20 cellular contexts compared by ENCODE assay signal in genomic region chr22:47625531-47626427, GRCh38.
"Had no signal": no experiment of that assay in that cellular context is flagged by ENCODE, and none has a peak within 500 bp of the region (broad histone marks: within the 10 kb centered on the region; RNA-seq: fewer than 3 reads in every experiment).

No MANE protein-coding gene starts in this region.

- H3K36me3 ChIP-seq: adrenal gland, breast epithelium, pancreas, spleen, thyroid gland, uterus had no signal

- H3K27ac ChIP-seq: adrenal gland, breast epithelium, hepatocyte, pancreas, spleen, thyroid gland, uterus had no signal

- H3K9me3 Mint-ChIP-seq: activated naive CD4-positive, alpha-beta T cell treated with anti-CD3 and anti-CD28 coated beads, Interleukin-2, amount 50 U/mL, for 72 hours; activated T-cell treated with anti-CD3 and anti-CD28 coated beads, Interleukin-2, amount 50 U/mL, for 72 hours; naive B cell; T-helper 1 cell treated with Interleukin-12 subunit alpha and Interleukin-12 subunit beta and Interleukin-4 antibody, amounts not matched to agents 30 μg/mL and 1 μg/mL, for 36 hours had no signal

- H3K4me3 Mint-ChIP-seq: activated T-cell treated with anti-CD3 and anti-CD28 coated beads, Interleukin-2, amount 50 U/mL, for 72 hours; naive B cell; T-helper 1 cell treated with Interleukin-12 subunit alpha and Interleukin-12 subunit beta and Interleukin-4 antibody, amounts not matched to agents 30 μg/mL and 1 μg/mL, for 36 hours had no signal

- ATAC-seq: activated CD4-positive, CD25-positive, alpha-beta regulatory T cell treated with anti-CD3 and anti-CD28 coated beads, Interleukin-2, amount 50 U/mL, for 24 hours; activated naive CD4-positive, alpha-beta T cell treated with anti-CD3 and anti-CD28 coated beads, Interleukin-2, amount 50 U/mL, for 72 hours; activated T-cell treated with anti-CD3 and anti-CD28 coated beads, Interleukin-2, amount 50 U/mL, for 72 hours; mucosa of descending colon; pancreas had no signal

- H3K4me3 ChIP-seq: adrenal gland, breast epithelium, hepatocyte, mucosa of descending colon, pancreas, spleen, thyroid gland, uterus had no signal

- H3K36me3 Mint-ChIP-seq: activated naive CD4-positive, alpha-beta T cell treated with anti-CD3 and anti-CD28 coated beads, Interleukin-2, amount 50 U/mL, for 72 hours; naive B cell had no signal

- H3K4me1 ChIP-seq: adrenal gland, breast epithelium, pancreas, spleen, thyroid gland, uterus had no signal

- DNase-seq: activated CD4-positive, alpha-beta T cell treated with anti-CD3 and anti-CD28 coated beads, Interleukin-2, amount 50 U/mL, for 1 hour; activated gamma-delta T cell treated with Interleukin-2 at 50 U/mL for 16 hours; activated T-cell treated with anti-CD3 and anti-CD28 coated beads, Interleukin-2, amount 50 U/mL, for 72 hours; cerebellar nuclear complex; effector CD8-positive, alpha-beta T cell; islet precursor cell; mucosa of descending colon; naive B cell; pancreas; spleen; stimulated activated CD8-positive, alpha-beta memory T cell treated with anti-CD3 and anti-CD28 coated beads, Interleukin-4, amount 100 ng/mL, for 48 hours; stimulated activated naive CD4-positive, alpha-beta T cell; thyroid gland; uterus had no signal

- H3K27me3 ChIP-seq: hepatocyte, pancreas, thyroid gland, uterus had no signal

- H3K27ac Mint-ChIP-seq: activated T-cell treated with anti-CD3 and anti-CD28 coated beads, Interleukin-2, amount 50 U/mL, for 72 hours; naive B cell; T-helper 1 cell treated with Interleukin-12 subunit alpha and Interleukin-12 subunit beta and Interleukin-4 antibody, amounts not matched to agents 30 μg/mL and 1 μg/mL, for 36 hours had no signal

- H3K9me3 ChIP-seq: adrenal gland, breast epithelium, mucosa of descending colon, pancreas, spleen, thyroid gland, uterus had no signal
